ENCODE assay signal across 19 cellular contexts in genomic region chrX:54325077-54325476, GRCh38.
"Had no signal": no experiment of that assay in that cellular context is flagged by ENCODE, and none has a peak within 500 bp of the region (broad histone marks: within the 10 kb centered on the region; RNA-seq: fewer than 3 reads in every experiment).

No MANE protein-coding gene starts in this region.

- H3K4me1 ChIP-seq: SJSA1 had no signal

- H3K9me3 ChIP-seq: MG63, SJSA1 had no signal

- H3K36me3 ChIP-seq: MG63, SJSA1 had no signal

- ATAC-seq: HepG2 had no signal

- H3K27me3 ChIP-seq: MG63, SJSA1 had no signal

- DNase-seq: IMR-90, Karpas-422, KG1, MG63, NCI-H1092, NCI-H1436 treated with DMSO at 0.1 percent for 48 hours, NCI-H1694, NCI-H187 treated with DMSO at 0.1 percent for 48 hours, NCI-H2081 treated with DMSO at 0.1 percent for 48 hours, NCI-H2227 treated with DMSO at 0.1 percent for 48 hours, NCI-H524, NCI-H526 treated with DMSO at 0.1 percent for 48 hours, NCI-H774, Right ventricle myocardium superior, RPMI8226, SIG-M5 had no signal

- H3K27ac ChIP-seq: SJSA1, SK-N-MC had no signal

- H3K4me3 ChIP-seq: MG63, SJSA1, SK-N-MC had no signal
